ENCODE assay signal across 8 cellular contexts in genomic region chr20:49935746-49936152, GRCh38. TPM values are rescaled to one million over a fixed set of nuclear protein-coding genes. Genes with fewer than 3 reads are reported as not detected.
DNase-seq lines count a peak whose midpoint lies in the region; ATAC-seq and TF ChIP-seq lines count a peak whose summit lies in the region.

No MANE protein-coding gene starts in this region.

- TF ChIP-seq CTCF in GM12875 (IDR thresholded peaks at IDR 0.05; ENCODE audit: borderline replicate concordance, insufficient read depth, low read depth, low read length): no peak
- TF ChIP-seq CTCF in osteoblast (IDR thresholded peaks at IDR 0.05; ENCODE audit: extremely low read depth, low read depth, low read length): no peak

- H3K27me3 ChIP-seq in Karpas-422 (ENCODE audit: low read length) (no peaks in the 10 kb centered on the region), osteoblast (ENCODE audit: insufficient read depth, low read length) (no peaks in the 10 kb centered on the region)

- H4K20me1 ChIP-seq in Karpas-422 (ENCODE audit: insufficient read depth, low read depth, low read length) (peaks cover 6% of the 10 kb centered on the region; the same call in 1 of the 2 replicates), osteoblast (ENCODE audit: insufficient read depth, low read length) (peaks cover 30% of the 10 kb centered on the region)

- H3K4me1 Mint-ChIP-seq in effector memory CD8-positive, alpha-beta T cell (ENCODE audit: low read depth in 2 of 2): peaks cover 27 to 46% of the 10 kb centered on the region in 2 donors

- peaks cover 42% of the 10 kb centered on the region for H3K79me2 ChIP-seq in Karpas-422 (ENCODE audit: low read length)
- H3K79me2 ChIP-seq in osteoblast (ENCODE audit: insufficient read depth, low read length): peaks cover 45% of the 10 kb centered on the region

- ATAC-seq in effector memory CD8-positive, alpha-beta T cell (replicated peaks): peak; percentile 1

- H3K9me3 Mint-ChIP-seq in effector memory CD8-positive, alpha-beta T cell: no peaks in the 10 kb centered on the region

- peaks cover 30% of the 10 kb centered on the region for H3K4me1 ChIP-seq in Karpas-422 (ENCODE audit: low read length)
- H3K4me1 ChIP-seq in osteoblast (ENCODE audit: insufficient read depth, low read length): peaks cover 24% of the 10 kb centered on the region

- H3K27ac ChIP-seq in Karpas-422 (ENCODE audit: low read length) (no peak overlapping the region), osteoblast (ENCODE audit: low read depth, low read length) (peak overlapping the region; percentile 40)

- H3K9me3 ChIP-seq in Karpas-422 (ENCODE audit: low read length): no peaks in the 10 kb centered on the region
- no peaks in the 10 kb centered on the region for H3K9me3 ChIP-seq in osteoblast (ENCODE audit: low read depth, low read length)

- H3K9me2 ChIP-seq in Karpas-422 (replicated peaks; ENCODE audit: insufficient read depth, low read length): no peaks in the 10 kb centered on the region

- H3K36me3 ChIP-seq in Karpas-422 (ENCODE audit: insufficient read depth, low read length) (peaks cover 13% of the 10 kb centered on the region; the same call in 1 of the 2 replicates), osteoblast (ENCODE audit: insufficient read depth, low read length) (peaks cover 8% of the 10 kb centered on the region)

- 0 out of 2 replicates have a peak overlapping the region, but pooled peaks have one; percentile 35 for H3K9ac ChIP-seq in Karpas-422 (ENCODE audit: low read length)

- peak overlapping the region; percentile 77 for H3K4me2 ChIP-seq in Karpas-422 (ENCODE audit: low read depth, low read length, poor library complexity, severe bottlenecking)
- H3K4me2 ChIP-seq in osteoblast (ENCODE audit: insufficient read depth, low read length): peak overlapping the region; percentile 84

- H3K4me3 Mint-ChIP-seq in effector memory CD8-positive, alpha-beta T cell: peak overlapping the region; percentile 94 to 97

- H3K27me3 Mint-ChIP-seq in effector memory CD8-positive, alpha-beta T cell: no peaks in the 10 kb centered on the region

- H3K27ac Mint-ChIP-seq in effector memory CD8-positive, alpha-beta T cell: peak overlapping the region; percentile 95 to 96

- H3K36me3 Mint-ChIP-seq in effector memory CD8-positive, alpha-beta T cell (ENCODE audit: insufficient read depth): peaks cover 31% of the 10 kb centered on the region

- peak overlapping the region; percentile 30 for H3K4me3 ChIP-seq in GM12875 (ENCODE audit: low read depth, low read length)
- peak overlapping the region; percentile 42 for H3K4me3 ChIP-seq in Karpas-422 (ENCODE audit: low read length)
- peak overlapping the region; percentile 80 for H3K4me3 ChIP-seq in osteoblast (ENCODE audit: insufficient read depth, low read length)

- H2AFZ ChIP-seq in Karpas-422 (ENCODE audit: low read length) (no peak overlapping the region; the same call in 1 of the 2 replicates), osteoblast (ENCODE audit: low read length) (peak overlapping the region; percentile 88)

- DNase-seq in Karpas-422 (no peak), osteoblast (ENCODE audit: insufficient read length, low spot score, missing footprints) (no peak), NCI-H1694 (lab: John Stamatoyannopoulos, UW) (no peak), NCI-H2171 (lab: John Stamatoyannopoulos, UW) (no peak), cerebellum (ENCODE audit: low spot score) (no peak), A172 (ENCODE audit: low spot score) (no peak)
- no peak for DNase-seq in effector memory CD8-positive, alpha-beta T cell

RNA-seq across cellular contexts. Expression of gene RNF114, which starts 0.4 kb away (rescaled TPM):
- total RNA-seq in Karpas-422 (2014; rRNA removed; shearing (Covaris generic); ENCODE audit: low replicate concordance): 34.2 and 38.1 TPM in 2 replicates
- 46.9 and 78.5 TPM in 2 replicates for total RNA-seq in osteoblast
- 49.5 TPM for total RNA-seq in cerebellum
- total RNA-seq in A172 (2014; rRNA removed; shearing (Covaris generic)): 133 and 179 TPM in 2 replicates

RNA-seq across cellular contexts. Expression of gene SPATA2, which starts 20.4 kb away (rescaled TPM):
- total RNA-seq in Karpas-422 (2014; rRNA removed; shearing (Covaris generic); ENCODE audit: low replicate concordance): 3.1 and 3.5 TPM in 2 replicates
- 3.2 and 3.3 TPM in 2 replicates for total RNA-seq in osteoblast
- 2.6 TPM for total RNA-seq in cerebellum
- 3.4 and 4.5 TPM in 2 replicates for total RNA-seq in A172 (2014; rRNA removed; shearing (Covaris generic))

RNA-seq across cellular contexts. Expression of gene SNAI1, which starts 47.0 kb away (rescaled TPM):
- 0.22 TPM in 1 of 2 replicates, not detected in the other for total RNA-seq in Karpas-422 (2014; rRNA removed; shearing (Covaris generic); ENCODE audit: low replicate concordance)
- total RNA-seq in osteoblast: 1.8 and 2.1 TPM in 2 replicates
- 0.27 TPM for total RNA-seq in cerebellum
- total RNA-seq in A172 (2014; rRNA removed; shearing (Covaris generic)): 0.62 and 2.6 TPM in 2 replicates

Comparison
In these comparisons a context has a peak if more than half of its experiments do, and no peak if none do; other contexts are left out.
1. H3K4me3 ChIP-seq: peak in every context shown above with its lines; median percentile 80 in osteoblast; 42 in Karpas-422; 30 in GM12875.